In genomic region chr5:78294250-78295034, GRCh38 we compare ENCODE assay signal across 8 cellular contexts. TPM values are rescaled to one million over a fixed set of nuclear protein-coding genes. Genes with fewer than 3 reads are reported as not detected.
A peak's percentile ranks its signal among the peaks of the same experiment; 100 is the strongest.
DNase-seq lines count a peak whose midpoint lies in the region; ATAC-seq, FAIRE-seq and TF ChIP-seq lines count a peak whose summit lies in the region.

TSS of gene AP3B1 (minus strand) at chr5:78294698. CDS start at chr5:78294579, 119 bp downstream.

- H3K27me3 Mint-ChIP-seq in endothelial cell (ENCODE audit: unreplicated experiment) (peaks cover 2% of the 10 kb centered on the region), mesothelial cell of epicardium (ENCODE audit: low read depth) (peaks cover 4% of the 10 kb centered on the region)

- peak; percentile 76 for DNase-seq in D721Med (ENCODE audit: insufficient read length, low spot score)
- peak; percentile 79 for DNase-seq in HuH-7.5 (ENCODE audit: low spot score)
- peak; percentile 100 for DNase-seq in OCI-LY7 (ENCODE audit: low spot score)
- peak; percentile 98 for DNase-seq in activated T-cell treated with anti-CD3 and anti-CD28 coated beads for 1 hour (ENCODE audit: low read depth)
- DNase-seq in endothelial cell (ENCODE audit: low spot score): peak; percentile 100
- DNase-seq in mesothelial cell of epicardium (ENCODE audit: low spot score in 2 of 2, unreplicated experiment in 2 of 2): peak; percentile 99
- peak; percentile 98 for DNase-seq in stimulated activated CD8-positive, alpha-beta memory T cell treated with anti-CD3 and anti-CD28 coated beads, Interleukin-15, amount 100 ng/mL, for 48 hours (ENCODE audit: low read depth in 2 of 2)

- H3K27ac ChIP-seq in OCI-LY7 (ENCODE audit: low read depth, low read length, poor library complexity, severe bottlenecking): peak within 1 kb of the TSS; percentile 55

- H3K4me1 ChIP-seq in OCI-LY7 (ENCODE audit: insufficient read depth, low read length, poor library complexity, severe bottlenecking): peaks cover 33% of the 10 kb centered on the region

- no peaks in the 10 kb centered on the region for H3K9me2 ChIP-seq in OCI-LY7 (ENCODE audit: insufficient read depth, low read length)

- H3K9me3 Mint-ChIP-seq in endothelial cell (ENCODE audit: unreplicated experiment): no peaks in the 10 kb centered on the region
- no peaks in the 10 kb centered on the region for H3K9me3 Mint-ChIP-seq in mesothelial cell of epicardium

- H3K36me3 Mint-ChIP-seq in endothelial cell (ENCODE audit: low read depth, unreplicated experiment): peaks cover 4% of the 10 kb centered on the region
- H3K36me3 Mint-ChIP-seq in mesothelial cell of epicardium: no peaks in the 10 kb centered on the region

- H3K4me3 ChIP-seq in OCI-LY7 (ENCODE audit: low read depth, low read length, poor library complexity, severe bottlenecking): peak within 1 kb of the TSS; percentile 97

- peaks cover 48% of the 10 kb centered on the region for H3K79me2 ChIP-seq in OCI-LY7 (ENCODE audit: insufficient read depth, low read depth, low read length)

- H3K27ac Mint-ChIP-seq in endothelial cell (ENCODE audit: unreplicated experiment) (peak within 1 kb of the TSS; percentile 94), mesothelial cell of epicardium (peak within 1 kb of the TSS; percentile 99)

- no peak for FAIRE-seq in D721Med (lab: Jason Lieb, UNC)

- peak; percentile 88 for ATAC-seq in GM21526 (IDR thresholded peaks at IDR 0.05; ENCODE audit: low FRiP score, unreplicated experiment)

- H3K4me3 Mint-ChIP-seq in endothelial cell (ENCODE audit: unreplicated experiment): peak within 1 kb of the TSS; percentile 97
- H3K4me3 Mint-ChIP-seq in mesothelial cell of epicardium: peak within 1 kb of the TSS; percentile 97

- TF ChIP-seq CTCF in D721Med (IDR thresholded peaks at IDR 0.05; ENCODE audit: insufficient read depth, missing control alignments) (no peak), OCI-LY7 (conservative IDR thresholded peaks at IDR 0.05; ENCODE audit: low read length) (no peak), endothelial cell (IDR thresholded peaks at IDR 0.05; ENCODE audit: unreplicated experiment) (no peak), mesothelial cell of epicardium (IDR thresholded peaks at IDR 0.05; ENCODE audit: unreplicated experiment) (no peak)

- H3K36me3 ChIP-seq in OCI-LY7 (ENCODE audit: insufficient read depth, low read length): no peaks in the 10 kb centered on the region

- H3K4me1 Mint-ChIP-seq in endothelial cell (ENCODE audit: unreplicated experiment): peaks cover 25% of the 10 kb centered on the region
- H3K4me1 Mint-ChIP-seq in mesothelial cell of epicardium: peaks cover 28% of the 10 kb centered on the region

- H2AFZ ChIP-seq in OCI-LY7 (ENCODE audit: low read length): peak within 1 kb of the TSS; percentile 98

- POLR2A ChIA-PET in OCI-LY7 (lab: Charles Lee): interaction anchor here (0.7 to 2.3 kb wide), 5 partner anchors 11 to 611 kb away, joined by 3 to 7 read pairs (median 5); partner anchors contain the start of gene SCAMP1

- CTCF ChIA-PET in OCI-LY7 (lab: Charles Lee; ENCODE audit: unreplicated experiment): no interaction called here

- H3K4me2 ChIP-seq in OCI-LY7 (ENCODE audit: low read length): peak within 1 kb of the TSS; percentile 86

- H3K9me3 ChIP-seq in OCI-LY7 (ENCODE audit: low read length): no peaks in the 10 kb centered on the region

- BruUV-seq in OCI-LY7 (replicated peaks; lab: Mats Ljungman, UMichigan): no TSS peak

- intact Hi-C loops in OCI-LY7 (cut with micrococcal nuclease; ENCODE audit: unreplicated experiment): loop anchor here (1.0 to 2.0 kb wide), 2 partner anchors 66 to 72 kb away; partner anchors contain the start of gene SCAMP1

- peaks cover 8% of the 10 kb centered on the region; the same call in 1 of the 2 replicates for H4K20me1 ChIP-seq in OCI-LY7 (ENCODE audit: insufficient read depth, low read length)

RNA-seq across cellular contexts. Expression of gene AP3B1, which starts in this region (rescaled TPM):
- total RNA-seq in OCI-LY7 (2014; rRNA removed; shearing (Covaris generic)): 25.7 and 32.5 TPM in 2 replicates
- total RNA-seq in OCI-LY7 (2022) (39.5 and 42.6 TPM in 2 replicates), endothelial cell (ENCODE audit: unreplicated experiment) (60.9 TPM), mesothelial cell of epicardium (48.7 to 50.6 TPM (median 49.2 TPM) in 3 replicates)

Comparison
In these comparisons a context has a peak if more than half of its experiments do, and no peak if none do; other contexts are left out.
1. Peak in every context shown above with its lines: DNase-seq, ATAC-seq, H3K4me3 ChIP-seq and H3K27ac ChIP-seq.